ENCODE assay signal across 22 cellular contexts in genomic region chr7:134440476-134440875, GRCh38. TPM values are rescaled to one million over a fixed set of nuclear protein-coding genes. Genes with fewer than 3 reads are reported as not detected.
A peak's percentile ranks its signal among the peaks of the same experiment; 100 is the strongest.
DNase-seq lines count a peak whose midpoint lies in the region; ATAC-seq, FAIRE-seq and TF ChIP-seq lines count a peak whose summit lies in the region.
"Had no signal": no experiment of that assay in that cellular context is flagged by ENCODE, and none has a peak within 500 bp of the region (broad histone marks: within the 10 kb centered on the region; RNA-seq: fewer than 3 reads in every experiment).

No MANE protein-coding gene starts in this region.

- H3K4me3 ChIP-seq in A549 = no peak overlapping the region
- no peak overlapping the region for H3K4me3 ChIP-seq in endodermal cell (ENCODE audit: low read length)
- H3K4me3 ChIP-seq: HAP-1 had no signal

- H3K27me3 Mint-ChIP-seq in activated CD8-positive, alpha-beta memory T cell treated with anti-CD3 and anti-CD28 coated beads, Interleukin-2, amount 10 ng/mL, durations not matched to agents 7 days and 5 days = no peaks in the 10 kb centered on the region
- H3K27me3 Mint-ChIP-seq in endodermal cell (ENCODE audit: insufficient read depth) = peaks cover 6% of the 10 kb centered on the region
- H3K27me3 Mint-ChIP-seq: CD4-positive, alpha-beta memory T cell had no signal

- no peak overlapping the region for H3K4me3 Mint-ChIP-seq in activated CD8-positive, alpha-beta memory T cell treated with anti-CD3 and anti-CD28 coated beads, Interleukin-2, amount 10 ng/mL, durations not matched to agents 7 days and 5 days
- no peak overlapping the region for H3K4me3 Mint-ChIP-seq in endodermal cell
- H3K4me3 Mint-ChIP-seq: CD4-positive, alpha-beta memory T cell; HFFc6 had no signal

- no peak overlapping the region for H3K27ac Mint-ChIP-seq in activated CD8-positive, alpha-beta memory T cell treated with anti-CD3 and anti-CD28 coated beads, Interleukin-2, amount 10 ng/mL, durations not matched to agents 7 days and 5 days
- no peak overlapping the region for H3K27ac Mint-ChIP-seq in endodermal cell
- H3K27ac Mint-ChIP-seq: CD4-positive, alpha-beta memory T cell; HFFc6 had no signal

- peaks cover 5% of the 10 kb centered on the region for H3K9me3 Mint-ChIP-seq in activated CD8-positive, alpha-beta memory T cell treated with anti-CD3 and anti-CD28 coated beads, Interleukin-2, amount 10 ng/mL, durations not matched to agents 7 days and 5 days (ENCODE audit: low read depth)
- peaks cover 11% of the 10 kb centered on the region for H3K9me3 Mint-ChIP-seq in endodermal cell

- TF ChIP-seq CTCF in A549 (IDR thresholded peaks at IDR 0.05) (no peak), endodermal cell (conservative IDR thresholded peaks at IDR 0.05) (no peak)

- no peak for TF ChIP-seq RAD21 in A549 (conservative IDR thresholded peaks at IDR 0.05 in 1 of 2, IDR thresholded peaks at IDR 0.05 in 1 of 2)

- DNase-seq in activated CD8-positive, alpha-beta memory T cell treated with anti-CD3 and anti-CD28 coated beads, Interleukin-2, amount 10 ng/mL, durations not matched to agents 7 days and 5 days = peak; percentile 25
- no peak for DNase-seq in activated CD8-positive, alpha-beta memory T cell treated with anti-CD3 and anti-CD28 coated beads, Interleukin-2, amount 50 U/mL, for 48 hours
- DNase-seq in A549 (ENCODE audit: low read depth in 1 of 2, low spot score in 1 of 2) (no peak), endodermal cell (peak; percentile 24), GM12892 (ENCODE audit: insufficient read length) (no peak), NCI-H1417 treated with DMSO at 0.1 percent for 48 hours (lab: John Stamatoyannopoulos, UW) (no peak)
- DNase-seq: ACHN; AML-193; C1 segment of cervical spinal cord; Calu3; CD4-positive, alpha-beta memory T cell; COR-L47; DMS53; DMS79 treated with DMSO at 0.1 percent for 48 hours; GF-D8; GOT3; HFFc6 had no signal

- TF ChIP-seq EP300 in A549 (IDR thresholded peaks at IDR 0.05) = no peak

- H3K9ac ChIP-seq in endodermal cell (ENCODE audit: extremely low read depth, low read length, poor library complexity, severe bottlenecking) = no peak overlapping the region

- H3K27ac ChIP-seq in A549 (peak overlapping the region in 1 of 2 experiments; percentile 14; a peak in 1 of 6 replicates), endodermal cell (ENCODE audit: low read depth, low read length) (no peak overlapping the region)
- H3K27ac ChIP-seq: 22Rv1 had no signal

- H3K4me1 ChIP-seq in A549 (peaks cover 17% of the 10 kb centered on the region; the same call in 2 of the 3 replicates), endodermal cell (ENCODE audit: control insufficient read depth, insufficient read depth, low read length) (no peaks in the 10 kb centered on the region)
- H3K4me1 ChIP-seq: HAP-1 had no signal

- POLR2A ChIA-PET in A549 (lab: Yijun Ruan, JAX) = interaction anchor here (1.2 kb wide), 1 partner anchor 8 kb away, joined by 7 read pairs; no protein-coding TSS in a partner anchor

- H3K36me3 ChIP-seq in endodermal cell (ENCODE audit: control insufficient read depth, insufficient read depth, low read length) = peaks cover 53% of the 10 kb centered on the region

- no peak overlapping the region for H3K4me2 ChIP-seq in A549

- H3K36me3 Mint-ChIP-seq in activated CD8-positive, alpha-beta memory T cell treated with anti-CD3 and anti-CD28 coated beads, Interleukin-2, amount 10 ng/mL, durations not matched to agents 7 days and 5 days = peaks cover 28% of the 10 kb centered on the region
- H3K36me3 Mint-ChIP-seq in endodermal cell (ENCODE audit: low read depth) = peaks cover 59% of the 10 kb centered on the region

- 92% methylated on average over 4 of the region's 4 CpGs for WGBS in A549 (ENCODE audit: missing lambda C conversion rate)
- WGBS in endodermal cell (ENCODE audit: insufficient coverage in 1 of 2, insufficient read length in 1 of 2), 2 experiments = 90 to 94% methylated on average over 4 of the region's 4 CpGs

- FAIRE-seq in A549 (lab: Jason Lieb, UNC) = no peak
- FAIRE-seq in GM12892 (lab: Jason Lieb, UNC) = no peak
- FAIRE-seq: A204.1, GM12891, H54 had no signal

- CTCF ChIA-PET in activated CD8-positive, alpha-beta memory T cell treated with anti-CD3 and anti-CD28 coated beads, Interleukin-2, amount 10 ng/mL, durations not matched to agents 7 days and 5 days (lab: Charles Lee) = interaction anchor here (0.8 kb wide), 1 partner anchor 8 kb away, joined by 3 read pairs; no protein-coding TSS in a partner anchor
- CTCF ChIA-PET in A549 (lab: Yijun Ruan, JAX) = interaction anchor here (0.6 to 14.5 kb wide), 8 partner anchors 8 to 166 kb away, joined by 3 to 258 read pairs (median 10); partner anchors contain the start of gene AKR1B1

- TF ChIP-seq POLR2A in A549 (IDR thresholded peaks at IDR 0.05; ENCODE audit: low read length) (no peak), GM12892 (IDR thresholded peaks at IDR 0.05; ENCODE audit: low read depth, low read length) (no peak)

- H3K4me1 Mint-ChIP-seq in activated CD8-positive, alpha-beta memory T cell treated with anti-CD3 and anti-CD28 coated beads, Interleukin-2, amount 10 ng/mL, durations not matched to agents 7 days and 5 days = no peaks in the 10 kb centered on the region
- no peaks in the 10 kb centered on the region for H3K4me1 Mint-ChIP-seq in endodermal cell
- H3K4me1 Mint-ChIP-seq: CD4-positive, alpha-beta memory T cell had no signal

- no peak for ATAC-seq in activated CD8-positive, alpha-beta memory T cell treated with anti-CD3 and anti-CD28 coated beads, Interleukin-2, amount 10 ng/mL, durations not matched to agents 7 days and 5 days
- ATAC-seq in A549 = peak in 1 of 2 experiments; percentile 5; a peak in 1 of 6 replicates

- H3K27me3 ChIP-seq in endodermal cell (ENCODE audit: control insufficient read depth, insufficient read depth, low read length, poor library complexity, severe bottlenecking) = no peaks in the 10 kb centered on the region

- H3K9me3 ChIP-seq in A549 (peaks cover 7% of the 10 kb centered on the region; the same call in 2 of the 3 replicates), endodermal cell (ENCODE audit: control insufficient read depth, low read length) (peaks cover 19% of the 10 kb centered on the region)
- H3K9me3 ChIP-seq: HAP-1 had no signal

TF ChIP-seq in A549, 52 proteins besides CTCF, POLR2A, EP300 and RAD21:
- TF ChIP-seq MAZ (IDR thresholded peaks at IDR 0.05; ENCODE audit: borderline replicate concordance, low read depth, low read length) (no peak), KDM5A (IDR thresholded peaks at IDR 0.05) (no peak), POLR2AphosphoS2 (conservative IDR thresholded peaks at IDR 0.05; ENCODE audit: low read length) (peak; percentile 76; the same call in 1 of the 2 replicates), USF2 (IDR thresholded peaks at IDR 0.05) (no peak), HMGXB4 (CRISPR knock-in tag; IDR thresholded peaks at IDR 0.05; ENCODE audit: borderline replicate concordance) (no peak), JUN (IDR thresholded peaks at IDR 0.05) (peak in 1 of 2 experiments; percentile 31; a peak in 3 of 5 replicates), SREBF2 (IDR thresholded peaks at IDR 0.05) (no peak)

RNA-seq across cellular contexts. Expression of gene AKR1B1, which starts 18.4 kb away (rescaled TPM):
- total RNA-seq in activated CD8-positive, alpha-beta memory T cell treated with anti-CD3 and anti-CD28 coated beads, Interleukin-2, amount 10 ng/mL, durations not matched to agents 7 days and 5 days = 100 to 1,000 TPM in 1 of 2 experiments, 10 to 100 TPM in 1; 96.2 to 113 TPM
- polyA plus RNA-seq in A549 (2011; rRNA removed) = 1,636 and 1,761 TPM in 2 replicates
- 1,617 and 1,738 TPM in 2 replicates for polyA plus RNA-seq in A549 (2012; cell fraction: cytosol; rRNA removed)
- 1,542 and 1,798 TPM in 2 replicates for polyA plus RNA-seq in A549 (2012; cell fraction: nucleus; rRNA removed)
- polyA plus RNA-seq in A549 (2017; fragmentation: RNase III; extraction: RNeasy Plus Mini Kit Qiagen cat#74134 plus additional on column Dnase treatment) = 4,339 to 6,918 TPM (median 6,205 TPM) in 3 replicates
- polyA minus RNA-seq in A549 (2011; rRNA and poly(A)+ RNA removed) = 620 and 678 TPM in 2 replicates
- total RNA-seq in endodermal cell = 100 to 1,000 TPM; 152 to 216 TPM
- polyA plus RNA-seq in endodermal cell (2013, experiment 1 of 2) = 148 TPM
- 146 TPM for polyA plus RNA-seq in endodermal cell (2013, experiment 2 of 2)
- 97.8 TPM for polyA plus RNA-seq in GM12892 (2012; ENCODE audit: missing spikeins)

Comparison
In these comparisons a context has a peak if more than half of its experiments do, and no peak if none do; other contexts are left out.
1. DNase-seq: peak in activated CD8-positive, alpha-beta memory T cell treated with anti-CD3 and anti-CD28 coated beads, Interleukin-2, amount 10 ng/mL, durations not matched to agents 7 days and 5 days (single experiment) and endodermal cell (single experiment); none in activated CD8-positive, alpha-beta memory T cell treated with anti-CD3 and anti-CD28 coated beads, Interleukin-2, amount 50 U/mL, for 48 hours (single experiment), A549 (0 of 2), GM12892 (single experiment) and NCI-H1417 treated with DMSO at 0.1 percent for 48 hours (single experiment).